18 cellular contexts compared by ENCODE assay signal in genomic region chr9:123924727-123925126, GRCh38. TPM values are rescaled to one million over a fixed set of nuclear protein-coding genes. Genes with fewer than 3 reads are reported as not detected.
DNase-seq lines count a peak whose midpoint lies in the region; ATAC-seq and TF ChIP-seq lines count a peak whose summit lies in the region.
"Had no signal": no experiment of that assay in that cellular context is flagged by ENCODE, and none has a peak within 500 bp of the region (broad histone marks: within the 10 kb centered on the region; RNA-seq: fewer than 3 reads in every experiment).

No MANE protein-coding gene starts in this region.

- H3K4me3 ChIP-seq in RWPE2 (ENCODE audit: severe bottlenecking) = no peak overlapping the region
- H3K4me3 ChIP-seq in neural progenitor cell = no peak overlapping the region
- H3K4me3 ChIP-seq: BLaER1, MG63, Peyer's patch had no signal

- TF ChIP-seq CTCF in Calu3 (IDR thresholded peaks at IDR 0.05; ENCODE audit: unreplicated experiment) = no peak
- TF ChIP-seq CTCF in HFFc6 (IDR thresholded peaks at IDR 0.05) = no peak
- TF ChIP-seq CTCF in RWPE2 (IDR thresholded peaks at IDR 0.05; ENCODE audit: poor library complexity, severe bottlenecking) = no peak
- no peak for TF ChIP-seq CTCF in neural progenitor cell (IDR thresholded peaks at IDR 0.05)

- peaks cover 50% of the 10 kb centered on the region for H3K4me1 Mint-ChIP-seq in Calu3 (ENCODE audit: low read depth, unreplicated experiment)
- H3K4me1 Mint-ChIP-seq in HFFc6 (ENCODE audit: low read depth) = peaks cover 84% of the 10 kb centered on the region
- H3K4me1 Mint-ChIP-seq in neural progenitor cell = peaks cover 23% of the 10 kb centered on the region

- ATAC-seq in RWPE2 (ENCODE audit: low read depth) = no peak
- ATAC-seq in GM21381 (IDR thresholded peaks at IDR 0.05; ENCODE audit: unreplicated experiment) = no peak
- ATAC-seq: SK-N-SH treated with all-trans-retinoic acid at 6 μM for 48 hours had no signal

- peak overlapping the region; percentile 27 for H3K27ac ChIP-seq in RWPE2 (ENCODE audit: poor library complexity, severe bottlenecking)
- no peak overlapping the region for H3K27ac ChIP-seq in neural progenitor cell
- H3K27ac ChIP-seq: BLaER1, Peyer's patch had no signal

- no peak overlapping the region for H3K4me2 ChIP-seq in neural progenitor cell

- no peak overlapping the region for H3K9ac ChIP-seq in neural progenitor cell
- H3K9ac ChIP-seq: BLaER1 had no signal

- H3K27ac Mint-ChIP-seq in Calu3 (ENCODE audit: unreplicated experiment) = peak overlapping the region; percentile 55
- H3K27ac Mint-ChIP-seq in HFFc6 = peak overlapping the region; percentile 65
- no peak overlapping the region for H3K27ac Mint-ChIP-seq in neural progenitor cell
- H3K27ac Mint-ChIP-seq: CD4-positive, alpha-beta T cell had no signal

- peaks cover 39% of the 10 kb centered on the region for H4K20me1 ChIP-seq in neural progenitor cell (ENCODE audit: low read depth)

- H3K9me3 Mint-ChIP-seq in Calu3 (ENCODE audit: low read depth, unreplicated experiment) = peaks cover 3% of the 10 kb centered on the region
- H3K9me3 Mint-ChIP-seq in HFFc6 = peaks cover 5% of the 10 kb centered on the region; the same call in 1 of the 2 replicates
- peaks cover 8% of the 10 kb centered on the region for H3K9me3 Mint-ChIP-seq in neural progenitor cell
- H3K9me3 Mint-ChIP-seq: CD4-positive, alpha-beta T cell had no signal

- no TSS peak for BruUV-seq in Calu3 (replicated peaks; lab: Mats Ljungman, UMichigan)

- H3K27me3 Mint-ChIP-seq in Calu3 (ENCODE audit: unreplicated experiment) (no peaks in the 10 kb centered on the region), HFFc6 (ENCODE audit: insufficient read depth) (no peaks in the 10 kb centered on the region; the same call in 1 of the 2 replicates), neural progenitor cell (ENCODE audit: insufficient read depth, low read depth) (no peaks in the 10 kb centered on the region)
- H3K27me3 Mint-ChIP-seq: CD4-positive, alpha-beta T cell had no signal

- CTCF ChIA-PET in Calu3 (lab: Charles Lee) = no interaction called here

- H3K4me3 Mint-ChIP-seq in Calu3 (ENCODE audit: low read depth, unreplicated experiment) = no peak overlapping the region
- H3K4me3 Mint-ChIP-seq in HFFc6 = 0 out of 2 replicates have a peak overlapping the region, but pooled peaks have one; percentile 23
- no peak overlapping the region for H3K4me3 Mint-ChIP-seq in neural progenitor cell
- H3K4me3 Mint-ChIP-seq: CD4-positive, alpha-beta T cell had no signal

- peaks cover 6% of the 10 kb centered on the region for H3F3A ChIP-seq in neural progenitor cell (ENCODE audit: low read depth)

- peaks cover 94% of the 10 kb centered on the region for H3K79me2 ChIP-seq in neural progenitor cell (ENCODE audit: low read depth)

- H3K4me1 ChIP-seq in RWPE2 (ENCODE audit: insufficient read depth, poor library complexity, severe bottlenecking) (peaks cover 29% of the 10 kb centered on the region), neural progenitor cell (peaks cover 33% of the 10 kb centered on the region)

- no peak overlapping the region for H2AFZ ChIP-seq in neural progenitor cell (replicated peaks)

- H3K36me3 ChIP-seq in RWPE2 (ENCODE audit: low read depth) = no peaks in the 10 kb centered on the region
- H3K36me3 ChIP-seq in neural progenitor cell = no peaks in the 10 kb centered on the region
- H3K36me3 ChIP-seq: BLaER1, MG63, Peyer's patch had no signal

- DNase-seq in Calu3 = no peak
- peak; percentile 59 for DNase-seq in HFFc6
- DNase-seq in RWPE2 (ENCODE audit: low spot score) = no peak
- DNase-seq in myocyte (ENCODE audit: low read depth) = peak; percentile 22
- no peak for DNase-seq in NCI-H1092 treated with DMSO at 0.1 percent for 48 hours (lab: John Stamatoyannopoulos, UW)
- no peak for DNase-seq in amniotic stem cell (lab: John Stamatoyannopoulos, UW)
- DNase-seq in neural progenitor cell (ENCODE audit: low spot score) = no peak
- DNase-seq: CD4-positive, alpha-beta T cell; KBM-7; MG63; NCI-H1417; NCI-H1694; NCI-H2029 treated with DMSO at 0.1 percent for 48 hours; NCI-H526 treated with DMSO at 0.1 percent for 48 hours; Peyer's patch had no signal

- intact Hi-C loops in Calu3 (cut with micrococcal nuclease; ENCODE audit: unreplicated experiment) = no loop called here

- no peaks in the 10 kb centered on the region for H3K9me3 ChIP-seq in RWPE2 (ENCODE audit: severe bottlenecking)
- H3K9me3 ChIP-seq in neural progenitor cell (ENCODE audit: low read depth) = no peaks in the 10 kb centered on the region
- H3K9me3 ChIP-seq: Peyer's patch had no signal

- H3K36me3 Mint-ChIP-seq in Calu3 (ENCODE audit: insufficient read depth, unreplicated experiment) (peaks cover 8% of the 10 kb centered on the region), HFFc6 (ENCODE audit: low read depth) (peaks cover 10% of the 10 kb centered on the region), neural progenitor cell (peaks cover 11% of the 10 kb centered on the region)

- H3K27me3 ChIP-seq in RWPE2 (ENCODE audit: insufficient read depth, poor library complexity, severe bottlenecking) (no peaks in the 10 kb centered on the region), neural progenitor cell (no peaks in the 10 kb centered on the region)
- H3K27me3 ChIP-seq: BLaER1, MG63, Peyer's patch had no signal

RNA-seq across cellular contexts. Expression of gene DENND1A, which starts 5.2 kb away (rescaled TPM):
- 13.0 and 13.1 TPM in 2 replicates for total RNA-seq in Calu3 (2022)
- total RNA-seq in HFFc6 (2021; fragmentation: NEBNext Ultra II Directional; extraction: Animal tissue kit (Norgen Biotek cat#: 25700)) = 10 to 100 TPM; 25.4 to 38.3 (median 30.3) TPM
- total RNA-seq in myocyte = 16.3 and 18.5 TPM in 2 replicates
- polyA plus RNA-seq in myocyte (2012) = 18.2 TPM
- total RNA-seq in neural progenitor cell (ENCODE audit: low replicate concordance) = 37.4 and 48.1 TPM in 2 replicates

Comparison
In these comparisons a context has a peak if more than half of its experiments do, and no peak if none do; other contexts are left out.
1. DNase-seq: peak in HFFc6 (single experiment) and myocyte (single experiment); none in Calu3 (single experiment), RWPE2 (single experiment), NCI-H1092 treated with DMSO at 0.1 percent for 48 hours (single experiment), amniotic stem cell (single experiment) and neural progenitor cell (single experiment).